13 cellular contexts compared by ENCODE assay signal in genomic region chr1:9850442-9851162, GRCh38. TPM values are rescaled to one million over a fixed set of nuclear protein-coding genes. Genes with fewer than 3 reads are reported as not detected.
DNase-seq lines count a peak whose midpoint lies in the region; ATAC-seq and TF ChIP-seq lines count a peak whose summit lies in the region.
"Had no signal": no experiment of that assay in that cellular context is flagged by ENCODE, and none has a peak within 500 bp of the region (broad histone marks: within the 10 kb centered on the region; RNA-seq: fewer than 3 reads in every experiment).

No MANE protein-coding gene starts in this region.

- H3K36me3 Mint-ChIP-seq in activated naive CD4-positive, alpha-beta T cell treated with anti-CD3 and anti-CD28 coated beads for 36 hours (ENCODE audit: low read depth) = peaks cover 4% of the 10 kb centered on the region
- H3K36me3 Mint-ChIP-seq in stimulated activated memory B cell treated with anti-CD40 and anti-IgM and Interleukin-4, amounts not matched to agents 10 μg/mL and 1 μg/mL and 100 μg/mL, for 72 hours = peaks cover 13% of the 10 kb centered on the region

- peak overlapping the region; percentile 11; the same call in 1 of the 2 replicates for H2AFZ ChIP-seq in OCI-LY7 (ENCODE audit: low read length)

- H3K9me3 Mint-ChIP-seq in activated naive CD4-positive, alpha-beta T cell treated with anti-CD3 and anti-CD28 coated beads for 36 hours = peaks cover 5% of the 10 kb centered on the region
- H3K9me3 Mint-ChIP-seq in stimulated activated memory B cell treated with anti-CD40 and anti-IgM and Interleukin-4, amounts not matched to agents 10 μg/mL and 1 μg/mL and 100 μg/mL, for 72 hours = peaks cover 5% of the 10 kb centered on the region

- peak overlapping the region; percentile 57 for H3K4me3 Mint-ChIP-seq in activated naive CD4-positive, alpha-beta T cell treated with anti-CD3 and anti-CD28 coated beads for 36 hours
- peak overlapping the region; percentile 88 for H3K4me3 Mint-ChIP-seq in stimulated activated memory B cell treated with anti-CD40 and anti-IgM and Interleukin-4, amounts not matched to agents 10 μg/mL and 1 μg/mL and 100 μg/mL, for 72 hours

- no peaks in the 10 kb centered on the region for H3K9me2 ChIP-seq in OCI-LY7 (ENCODE audit: insufficient read depth, low read length)

- H3K4me1 ChIP-seq in OCI-LY7 (ENCODE audit: insufficient read depth, low read length, poor library complexity, severe bottlenecking) = peaks cover 58% of the 10 kb centered on the region

- POLR2A ChIA-PET in OCI-LY7 (lab: Charles Lee) = interaction anchor here (0.5 to 2.8 kb wide), 17 partner anchors 9 to 206 kb away, joined by 3 to 38 read pairs (median 3); no protein-coding TSS in a partner anchor

- peak; percentile 80 for ATAC-seq in stimulated activated memory B cell treated with anti-CD40 and anti-IgM and Interleukin-4, amounts not matched to agents 10 μg/mL and 1 μg/mL and 100 μg/mL, for 72 hours

- BruUV-seq in OCI-LY7 (replicated peaks; lab: Mats Ljungman, UMichigan) = TSS peak; percentile 52

- H4K20me1 ChIP-seq in OCI-LY7 (ENCODE audit: insufficient read depth, low read length) = no peaks in the 10 kb centered on the region

- peak; percentile 16 for DNase-seq in activated naive CD4-positive, alpha-beta T cell treated with anti-CD3 and anti-CD28 coated beads for 36 hours
- no peak for DNase-seq in activated naive CD4-positive, alpha-beta T cell treated with anti-CD3 and anti-CD28 coated beads, Interleukin-2, amount 50 U/mL, for 16 hours
- peak; percentile 72 for DNase-seq in OCI-LY7 (ENCODE audit: low spot score)
- DNase-seq in dorsolateral prefrontal cortex = no peak
- no peak for DNase-seq in AG08395 (ENCODE audit: low spot score)
- no peak for DNase-seq in GF-D8 (lab: John Stamatoyannopoulos, UW)
- DNase-seq in HK-2 (ENCODE audit: unreplicated experiment) = no peak
- DNase-seq: NCI-H345; stimulated activated naive CD4-positive, alpha-beta T cell treated with Interleukin-2 at 50 U/mL for 16 hours had no signal

- H3K9me3 ChIP-seq in OCI-LY7 (ENCODE audit: low read length) = peaks cover 13% of the 10 kb centered on the region
- H3K9me3 ChIP-seq: Peyer's patch had no signal

- H3K27me3 ChIP-seq in dorsolateral prefrontal cortex = no peaks in the 10 kb centered on the region
- H3K27me3 ChIP-seq: cardiac muscle cell, esophagus muscularis mucosa, Peyer's patch had no signal

- CTCF ChIA-PET in activated naive CD4-positive, alpha-beta T cell treated with anti-CD3 and anti-CD28 coated beads for 36 hours (lab: Charles Lee) = interaction anchor here (0.6 to 1.7 kb wide), 3 partner anchors 12 to 66 kb away, joined by 3 to 9 read pairs (median 5); no protein-coding TSS in a partner anchor
- CTCF ChIA-PET in OCI-LY7 (lab: Charles Lee; ENCODE audit: unreplicated experiment) = interaction anchor here (1.4 to 2.2 kb wide), 3 partner anchors 12 to 66 kb away, joined by 3 to 10 read pairs (median 10); no protein-coding TSS in a partner anchor

- H3K36me3 ChIP-seq in OCI-LY7 (ENCODE audit: insufficient read depth, low read length) = peaks cover 29% of the 10 kb centered on the region
- H3K36me3 ChIP-seq: cardiac muscle cell had no signal

- peaks cover 9% of the 10 kb centered on the region for H3K4me1 Mint-ChIP-seq in activated naive CD4-positive, alpha-beta T cell treated with anti-CD3 and anti-CD28 coated beads for 36 hours (ENCODE audit: low read depth)
- peaks cover 24% of the 10 kb centered on the region for H3K4me1 Mint-ChIP-seq in stimulated activated memory B cell treated with anti-CD40 and anti-IgM and Interleukin-4, amounts not matched to agents 10 μg/mL and 1 μg/mL and 100 μg/mL, for 72 hours

- H3K79me2 ChIP-seq in OCI-LY7 (ENCODE audit: insufficient read depth, low read depth, low read length) = peaks cover 13% of the 10 kb centered on the region; the same call in 1 of the 2 replicates

- intact Hi-C loops in activated naive CD4-positive, alpha-beta T cell treated with anti-CD3 and anti-CD28 coated beads for 36 hours (cut with micrococcal nuclease) = no loop called here
- intact Hi-C loops in OCI-LY7 (cut with micrococcal nuclease; ENCODE audit: unreplicated experiment) = loop anchor here (1.0 kb wide), 2 partner anchors 27 to 63 kb away; partner anchors contain the start of gene CLSTN1
- intact Hi-C loops in dorsolateral prefrontal cortex (cut with DNase I) = loop anchor here in 1 of 2 donors (5.0 kb wide), 1 partner anchor 128 kb away; no protein-coding TSS in a partner anchor

- H3K27me3 Mint-ChIP-seq in activated naive CD4-positive, alpha-beta T cell treated with anti-CD3 and anti-CD28 coated beads for 36 hours (ENCODE audit: low read depth) = no peaks in the 10 kb centered on the region
- no peaks in the 10 kb centered on the region for H3K27me3 Mint-ChIP-seq in stimulated activated memory B cell treated with anti-CD40 and anti-IgM and Interleukin-4, amounts not matched to agents 10 μg/mL and 1 μg/mL and 100 μg/mL, for 72 hours

- TF ChIP-seq CTCF in OCI-LY7 (conservative IDR thresholded peaks at IDR 0.05; ENCODE audit: low read length) = no peak
- no peak for TF ChIP-seq CTCF in dorsolateral prefrontal cortex (IDR thresholded peaks at IDR 0.05 in 54 of 56, conservative IDR thresholded peaks at IDR 0.05 in 2 of 56; ENCODE audit: low read depth in 1 of 56, partially characterized antibody in 56 of 56)

- H3K27ac Mint-ChIP-seq in activated naive CD4-positive, alpha-beta T cell treated with anti-CD3 and anti-CD28 coated beads for 36 hours = no peak overlapping the region
- peak overlapping the region; percentile 89 for H3K27ac Mint-ChIP-seq in stimulated activated memory B cell treated with anti-CD40 and anti-IgM and Interleukin-4, amounts not matched to agents 10 μg/mL and 1 μg/mL and 100 μg/mL, for 72 hours

- H3K4me3 ChIP-seq in OCI-LY7 (ENCODE audit: low read depth, low read length, poor library complexity, severe bottlenecking) (peak overlapping the region; percentile 73), dorsolateral prefrontal cortex (peak overlapping the region in 9 of 59 donors; percentile 1 to 37 (median 13))
- H3K4me3 ChIP-seq: cardiac muscle cell, esophagus muscularis mucosa had no signal

- H3K27ac ChIP-seq in OCI-LY7 (ENCODE audit: low read depth, low read length, poor library complexity, severe bottlenecking) = peak overlapping the region; percentile 98
- H3K27ac ChIP-seq in dorsolateral prefrontal cortex = peak overlapping the region; percentile 8 to 99 (median 93)
- H3K27ac ChIP-seq: cardiac muscle cell, esophagus muscularis mucosa had no signal

- peak overlapping the region; percentile 82 for H3K4me2 ChIP-seq in OCI-LY7 (ENCODE audit: low read length)

RNA-seq across cellular contexts. Expression of gene CLSTN1, which starts 26.8 kb away (rescaled TPM):
- 10 to 100 TPM; 24.0 to 24.9 TPM for total RNA-seq in activated naive CD4-positive, alpha-beta T cell treated with anti-CD3 and anti-CD28 coated beads for 36 hours
- total RNA-seq in OCI-LY7 (2014; rRNA removed; shearing (Covaris generic)) = 49.4 and 58.6 TPM in 2 replicates
- total RNA-seq in OCI-LY7 (2022) = 124 and 141 TPM in 2 replicates
- 100 to 1,000 TPM; 260 to 770 (median 557) TPM for total RNA-seq in dorsolateral prefrontal cortex

RNA-seq across cellular contexts. Expression of gene CTNNBIP1, which starts 59.5 kb away (rescaled TPM):
- total RNA-seq in activated naive CD4-positive, alpha-beta T cell treated with anti-CD3 and anti-CD28 coated beads for 36 hours = 10 to 100 TPM in 1 of 2 experiments, 1 to 10 TPM in 1; 9.5 to 10.3 TPM
- total RNA-seq in OCI-LY7 (2014; rRNA removed; shearing (Covaris generic)) = 9.6 and 14.7 TPM in 2 replicates
- total RNA-seq in OCI-LY7 (2022) (17.4 and 21.3 TPM in 2 replicates), dorsolateral prefrontal cortex (10 to 100 TPM; 29.4 to 65.5 (median 43.4) TPM)

Comparison
In these comparisons a context has a peak if more than half of its experiments do, and no peak if none do; other contexts are left out.
1. DNase-seq: peak in activated naive CD4-positive, alpha-beta T cell treated with anti-CD3 and anti-CD28 coated beads for 36 hours (single experiment) and OCI-LY7 (single experiment); none in activated naive CD4-positive, alpha-beta T cell treated with anti-CD3 and anti-CD28 coated beads, Interleukin-2, amount 50 U/mL, for 16 hours (single experiment), dorsolateral prefrontal cortex (0 of 10), AG08395 (single experiment), GF-D8 (single experiment) and HK-2 (single experiment).